Comparison of ENCODE assay signal across 16 cellular contexts in genomic region chr3:100270218-100270588, GRCh38. TPM values are rescaled to one million over a fixed set of nuclear protein-coding genes. Genes with fewer than 3 reads are reported as not detected.
A peak's percentile ranks its signal among the peaks of the same experiment; 100 is the strongest.
DNase-seq lines count a peak whose midpoint lies in the region; ATAC-seq, FAIRE-seq and TF ChIP-seq lines count a peak whose summit lies in the region.
"Had no signal": no experiment of that assay in that cellular context is flagged by ENCODE, and none has a peak within 500 bp of the region (broad histone marks: within the 10 kb centered on the region; RNA-seq: fewer than 3 reads in every experiment).

No MANE protein-coding gene starts in this region.

- H3K27me3 ChIP-seq in AG04450 (ENCODE audit: control insufficient read depth, insufficient read depth, low read length) (no peaks in the 10 kb centered on the region), GM23338 (ENCODE audit: insufficient read depth) (no peaks in the 10 kb centered on the region), keratinocyte (ENCODE audit: control insufficient read depth, extremely low read depth, insufficient read depth, low read length) (no peaks in the 10 kb centered on the region)
- H3K27me3 ChIP-seq in CD8-positive, alpha-beta memory T cell (ENCODE audit: insufficient read depth, low read length, poor library complexity, severe bottlenecking), result no peaks in the 10 kb centered on the region

- POLR2A ChIA-PET in AG04450 (lab: Yijun Ruan, JAX), result interaction anchor here (0.6 to 1.8 kb wide), 5 partner anchors 8 to 438 kb away, joined by 4 to 18 read pairs (median 4); partner anchors contain the start of genes LNP1, TBC1D23 and TOMM70
- POLR2A ChIA-PET in CD8-positive, alpha-beta memory T cell (lab: Charles Lee), result interaction anchor here (2.7 kb wide), 1 partner anchor 9 kb away, joined by 7 read pairs; the partner anchor contains the start of gene TBC1D23

- H3K36me3 ChIP-seq in GM23338 (ENCODE audit: insufficient read depth), result no peaks in the 10 kb centered on the region
- peaks cover 0 to 1% of the 10 kb centered on the region in 2 experiments for H3K36me3 ChIP-seq in keratinocyte (ENCODE audit: control insufficient read depth in 2 of 2, extremely low read depth in 1 of 2, insufficient read depth in 2 of 2, low read length in 2 of 2)
- no peaks in the 10 kb centered on the region for H3K36me3 ChIP-seq in CD8-positive, alpha-beta memory T cell (ENCODE audit: insufficient read depth, low read length)

- no peak overlapping the region for H3K4me2 ChIP-seq in GM23338
- H3K4me2 ChIP-seq in keratinocyte (ENCODE audit: control insufficient read depth, extremely low read depth, insufficient read depth, low read depth, low read length), result peak overlapping the region; percentile 86

- peak overlapping the region; percentile 10; the same call in 1 of the 2 replicates for H3K27ac Mint-ChIP-seq in GM23338
- H3K27ac Mint-ChIP-seq in activated T-helper 17 cell treated with anti-CD3 and anti-CD28 coated beads, Interleukin-2, amount 50 U/mL, for 72 hours, result peak overlapping the region; percentile 62
- no peak overlapping the region for H3K27ac Mint-ChIP-seq in stimulated activated naive B cell treated with anti-CD40 and anti-IgM and Interleukin-4, amounts not matched to agents 10 μg/mL and 1 μg/mL and 100 μg/mL, for 72 hours
- H3K27ac Mint-ChIP-seq in CD8-positive, alpha-beta memory T cell, result peak overlapping the region in 1 of 8 donors; percentile 51
- H3K27ac Mint-ChIP-seq: activated naive CD4-positive, alpha-beta T cell treated with anti-CD3 and anti-CD28 coated beads, Interleukin-2, amount 10 ng/mL, durations not matched to agents 7 days and 5 days; effector memory CD8-positive, alpha-beta T cell had no signal

- H3K4me1 Mint-ChIP-seq in GM23338, result peaks cover 10% of the 10 kb centered on the region
- peaks cover 36% of the 10 kb centered on the region for H3K4me1 Mint-ChIP-seq in activated T-helper 17 cell treated with anti-CD3 and anti-CD28 coated beads, Interleukin-2, amount 50 U/mL, for 72 hours
- peaks cover 24 to 42% of the 10 kb centered on the region in 2 donors for H3K4me1 Mint-ChIP-seq in stimulated activated naive B cell treated with anti-CD40 and anti-IgM and Interleukin-4, amounts not matched to agents 10 μg/mL and 1 μg/mL and 100 μg/mL, for 72 hours
- peaks cover 26 to 61% (median 55%) of the 10 kb centered on the region in 3 donors for H3K4me1 Mint-ChIP-seq in CD8-positive, alpha-beta memory T cell

- H2AFZ ChIP-seq in GM23338 (no peak overlapping the region), keratinocyte (ENCODE audit: control insufficient read depth, low read length) (peak overlapping the region; percentile 16)

- TF ChIP-seq CTCF in AG04450 (IDR thresholded peaks at IDR 0.05; ENCODE audit: low read depth, low read length) (no peak), GM23338 (conservative IDR thresholded peaks at IDR 0.05; ENCODE audit: low read depth in 2 of 2) (no peak), keratinocyte (optimal IDR thresholded peaks at IDR 0.05 in 1 of 3, IDR thresholded peaks at IDR 0.05 in 1 of 3, conservative IDR thresholded peaks at IDR 0.05 in 1 of 3; ENCODE audit: extremely low read depth in 1 of 3, insufficient read depth in 2 of 3, low read length in 3 of 3) (no peak)

- H3K27me3 Mint-ChIP-seq in GM23338 (ENCODE audit: insufficient read depth, low read depth, poor library complexity), result peaks cover 7% of the 10 kb centered on the region
- no peaks in the 10 kb centered on the region for H3K27me3 Mint-ChIP-seq in activated T-helper 17 cell treated with anti-CD3 and anti-CD28 coated beads, Interleukin-2, amount 50 U/mL, for 72 hours
- H3K27me3 Mint-ChIP-seq in stimulated activated naive B cell treated with anti-CD40 and anti-IgM and Interleukin-4, amounts not matched to agents 10 μg/mL and 1 μg/mL and 100 μg/mL, for 72 hours, result no peaks in the 10 kb centered on the region
- no peaks in the 10 kb centered on the region for H3K27me3 Mint-ChIP-seq in CD8-positive, alpha-beta memory T cell
- H3K27me3 Mint-ChIP-seq: activated naive CD4-positive, alpha-beta T cell treated with anti-CD3 and anti-CD28 coated beads, Interleukin-2, amount 10 ng/mL, durations not matched to agents 7 days and 5 days; effector memory CD8-positive, alpha-beta T cell; naive B cell had no signal

- dilution Hi-C loops in keratinocyte (cut with MboI; ENCODE audit: extremely low pct_ligation_motif_present, low sequenced_read_pairs), result no loop called here

- ATAC-seq in GM23338 (no peak), HG03139 (IDR thresholded peaks at IDR 0.05; ENCODE audit: unreplicated experiment) (no peak), HG02678 (IDR thresholded peaks at IDR 0.05; ENCODE audit: unreplicated experiment) (no peak)
- peak; percentile 92 for ATAC-seq in activated T-helper 17 cell treated with anti-CD3 and anti-CD28 coated beads, Interleukin-2, amount 50 U/mL, for 72 hours (replicated peaks)
- no peak for ATAC-seq in stimulated activated naive B cell treated with anti-CD40 and anti-IgM and Interleukin-4, amounts not matched to agents 10 μg/mL and 1 μg/mL and 100 μg/mL, for 72 hours (replicated peaks)
- ATAC-seq: effector memory CD8-positive, alpha-beta T cell; left ventricle myocardium superior had no signal

- FAIRE-seq in keratinocyte (lab: Jason Lieb, UNC), result no peak

- peaks cover 9% of the 10 kb centered on the region for H3K4me1 ChIP-seq in GM23338 (ENCODE audit: insufficient read depth)
- H3K4me1 ChIP-seq in keratinocyte (ENCODE audit: control insufficient read depth, extremely low read depth, insufficient read depth, low read length), result peaks cover 51% of the 10 kb centered on the region
- H3K4me1 ChIP-seq in CD8-positive, alpha-beta memory T cell (ENCODE audit: insufficient read depth, low read length), result no peaks in the 10 kb centered on the region

- H3F3A ChIP-seq in GM23338 (replicated peaks; ENCODE audit: low read depth), result no peaks in the 10 kb centered on the region

- DNase-seq in AG04450 (ENCODE audit: low read depth, low spot score) (no peak), GM23338 (ENCODE audit: low spot score) (no peak), keratinocyte (ENCODE audit: low read depth, low spot score) (no peak)
- no peak for DNase-seq in stimulated activated naive B cell treated with anti-CD40 and anti-IgM and Interleukin-4, amounts not matched to agents 10 μg/mL and 1 μg/mL and 100 μg/mL, for 72 hours
- DNase-seq in CD8-positive, alpha-beta memory T cell, result no peak
- DNase-seq: activated naive CD4-positive, alpha-beta T cell treated with anti-CD3 and anti-CD28 coated beads, Interleukin-2, amount 10 ng/mL, durations not matched to agents 7 days and 5 days; effector memory CD8-positive, alpha-beta T cell; GDM1; left ventricle myocardium superior; naive B cell; NCI-H1417 treated with DMSO at 0.1 percent for 48 hours; SHP77; T-helper 9 cell had no signal

- H3K9me3 Mint-ChIP-seq in GM23338, result no peaks in the 10 kb centered on the region
- H3K9me3 Mint-ChIP-seq in activated T-helper 17 cell treated with anti-CD3 and anti-CD28 coated beads, Interleukin-2, amount 50 U/mL, for 72 hours, result no peaks in the 10 kb centered on the region
- no peaks in the 10 kb centered on the region for H3K9me3 Mint-ChIP-seq in stimulated activated naive B cell treated with anti-CD40 and anti-IgM and Interleukin-4, amounts not matched to agents 10 μg/mL and 1 μg/mL and 100 μg/mL, for 72 hours
- no peaks in the 10 kb centered on the region for H3K9me3 Mint-ChIP-seq in CD8-positive, alpha-beta memory T cell
- H3K9me3 Mint-ChIP-seq: activated naive CD4-positive, alpha-beta T cell treated with anti-CD3 and anti-CD28 coated beads, Interleukin-2, amount 10 ng/mL, durations not matched to agents 7 days and 5 days; effector memory CD8-positive, alpha-beta T cell; naive B cell had no signal

- H3K9me1 ChIP-seq in keratinocyte (ENCODE audit: control insufficient read depth, extremely low read depth, insufficient read depth, low read length), result no peaks in the 10 kb centered on the region

- CTCF ChIA-PET in AG04450 (lab: Charles Lee), result interaction anchor here (0.6 to 1.6 kb wide), 3 partner anchors 427 to 438 kb away, joined by 3 to 8 read pairs (median 4); no protein-coding TSS in a partner anchor
- CTCF ChIA-PET in CD8-positive, alpha-beta memory T cell (lab: Charles Lee), result no interaction called here

- H3K9me2 ChIP-seq in GM23338 (ENCODE audit: insufficient read depth), result no peaks in the 10 kb centered on the region

- H3K79me2 ChIP-seq in GM23338 (replicated peaks; ENCODE audit: insufficient read depth) (peaks cover 89% of the 10 kb centered on the region), keratinocyte (ENCODE audit: control insufficient read depth, insufficient read depth, low read length) (peaks cover 67% of the 10 kb centered on the region)

- H3K9me3 ChIP-seq in AG04450 (ENCODE audit: control insufficient read depth, insufficient read depth, low read length), result no peaks in the 10 kb centered on the region
- H3K9me3 ChIP-seq in keratinocyte (ENCODE audit: control insufficient read depth, low read depth, low read length), result no peaks in the 10 kb centered on the region
- H3K9me3 ChIP-seq in CD8-positive, alpha-beta memory T cell (ENCODE audit: low read length), result no peaks in the 10 kb centered on the region

- no peaks in the 10 kb centered on the region for H3K36me3 Mint-ChIP-seq in GM23338 (ENCODE audit: low read depth)
- H3K36me3 Mint-ChIP-seq in activated T-helper 17 cell treated with anti-CD3 and anti-CD28 coated beads, Interleukin-2, amount 50 U/mL, for 72 hours (ENCODE audit: low read depth), result no peaks in the 10 kb centered on the region
- H3K36me3 Mint-ChIP-seq in stimulated activated naive B cell treated with anti-CD40 and anti-IgM and Interleukin-4, amounts not matched to agents 10 μg/mL and 1 μg/mL and 100 μg/mL, for 72 hours, result no peaks in the 10 kb centered on the region
- peaks cover 0 to 1% (median 0%) of the 10 kb centered on the region in 3 donors for H3K36me3 Mint-ChIP-seq in CD8-positive, alpha-beta memory T cell
- H3K36me3 Mint-ChIP-seq: activated naive CD4-positive, alpha-beta T cell treated with anti-CD3 and anti-CD28 coated beads, Interleukin-2, amount 10 ng/mL, durations not matched to agents 7 days and 5 days; naive B cell had no signal

- H3K27ac ChIP-seq in AG04450 (ENCODE audit: low read depth, low read length) (peak overlapping the region; percentile 76), GM23338 (ENCODE audit: low read depth) (no peak overlapping the region), keratinocyte (ENCODE audit: control insufficient read depth, insufficient read depth, low read length) (peak overlapping the region; percentile 96)
- H3K27ac ChIP-seq in CD8-positive, alpha-beta memory T cell (ENCODE audit: low read depth, low read length), result no peak overlapping the region

- no peak overlapping the region for H3K4me3 ChIP-seq in AG04450 (ENCODE audit: low read depth, low read length)
- H3K4me3 ChIP-seq in GM23338, result no peak overlapping the region
- peak overlapping the region in 2 of 3 experiments; percentile 51 to 62 for H3K4me3 ChIP-seq in keratinocyte (ENCODE audit: control insufficient read depth in 2 of 3, extremely low read depth in 1 of 3, insufficient read depth in 2 of 3, low read depth in 1 of 3, low read length in 3 of 3)
- H3K4me3 ChIP-seq in CD8-positive, alpha-beta memory T cell (ENCODE audit: low read length), result no peak overlapping the region

- H3K9ac ChIP-seq in keratinocyte (ENCODE audit: control insufficient read depth, extremely low read depth, insufficient read depth, low read length), result peak overlapping the region; percentile 64

- no peak overlapping the region for H3K4me3 Mint-ChIP-seq in GM23338
- H3K4me3 Mint-ChIP-seq in activated T-helper 17 cell treated with anti-CD3 and anti-CD28 coated beads, Interleukin-2, amount 50 U/mL, for 72 hours, result peak overlapping the region; percentile 44
- no peak overlapping the region for H3K4me3 Mint-ChIP-seq in stimulated activated naive B cell treated with anti-CD40 and anti-IgM and Interleukin-4, amounts not matched to agents 10 μg/mL and 1 μg/mL and 100 μg/mL, for 72 hours
- no peak overlapping the region for H3K4me3 Mint-ChIP-seq in CD8-positive, alpha-beta memory T cell
- H3K4me3 Mint-ChIP-seq: activated naive CD4-positive, alpha-beta T cell treated with anti-CD3 and anti-CD28 coated beads, Interleukin-2, amount 10 ng/mL, durations not matched to agents 7 days and 5 days; effector memory CD8-positive, alpha-beta T cell; naive B cell had no signal

- H4K20me1 ChIP-seq in GM23338 (replicated peaks; ENCODE audit: insufficient read depth) (no peaks in the 10 kb centered on the region; the same call in 1 of the 2 replicates), keratinocyte (ENCODE audit: control insufficient read depth, extremely low read depth, insufficient read depth, low read length) (no peaks in the 10 kb centered on the region)

RNA-seq across cellular contexts. Expression of gene TBC1D23, which starts 9.4 kb away (rescaled TPM):
- polyA plus RNA-seq in AG04450 (2011; rRNA removed), result 46.8 and 65.7 TPM in 2 replicates
- 36.6 and 57.9 TPM in 2 replicates for polyA minus RNA-seq in AG04450 (2011; rRNA and poly(A)+ RNA removed)
- total RNA-seq in GM23338 (2014; rRNA removed; shearing (Covaris generic)), result 34.4 and 46.0 TPM in 2 replicates
- 17.9 and 22.4 TPM in 2 replicates for polyA plus RNA-seq in GM23338 (2016; fragmentation: Nextera tagmentation; extraction: Ambion mirVana)
- total RNA-seq in activated T-helper 17 cell treated with anti-CD3 and anti-CD28 coated beads, Interleukin-2, amount 50 U/mL, for 72 hours, result 10 to 100 TPM; 26.5 to 28.6 TPM
- polyA plus RNA-seq in keratinocyte, result 23.3 to 42.4 TPM (median 35.3 TPM) in 3 replicates
- 62.0 TPM for polyA plus RNA-seq in keratinocyte (2011; ENCODE audit: low read depth)
- polyA plus RNA-seq in keratinocyte (2011; cell fraction: cytosol; rRNA removed), result 16.7 and 52.7 TPM in 2 replicates
- 30.6 and 41.6 TPM in 2 replicates for polyA plus RNA-seq in keratinocyte (2011; cell fraction: nucleus; rRNA removed)
- 24.3 and 35.1 TPM in 2 replicates for polyA plus RNA-seq in keratinocyte (2012; ENCODE audit: low replicate concordance)
- 19.1 to 57.8 TPM (median 38.8 TPM) in 3 replicates for polyA minus RNA-seq in keratinocyte
- 23.4 TPM for polyA minus RNA-seq in keratinocyte (2011; cell fraction: cytosol; rRNA and poly(A)+ RNA removed)
- 21.2 and 35.3 TPM in 2 replicates for polyA minus RNA-seq in keratinocyte (2011; cell fraction: nucleus; rRNA and poly(A)+ RNA removed)
- 10 to 100 TPM; 21.0 to 23.1 TPM for total RNA-seq in CD8-positive, alpha-beta memory T cell
- polyA plus RNA-seq in CD8-positive, alpha-beta memory T cell, result 21.9 TPM

Comparison
In these comparisons a context has a peak if more than half of its experiments do, and no peak if none do; other contexts are left out.
1. H3K27ac ChIP-seq: peak in AG04450 (single experiment) and keratinocyte (single experiment); none in GM23338 (single experiment) and CD8-positive, alpha-beta memory T cell (single experiment).
2. H3K4me3 ChIP-seq: peak in keratinocyte (2 of 3); none in AG04450 (single experiment), GM23338 (single experiment) and CD8-positive, alpha-beta memory T cell (single experiment).